ENCODE assay signal across 33 cellular contexts in the genomic region with DNA sequence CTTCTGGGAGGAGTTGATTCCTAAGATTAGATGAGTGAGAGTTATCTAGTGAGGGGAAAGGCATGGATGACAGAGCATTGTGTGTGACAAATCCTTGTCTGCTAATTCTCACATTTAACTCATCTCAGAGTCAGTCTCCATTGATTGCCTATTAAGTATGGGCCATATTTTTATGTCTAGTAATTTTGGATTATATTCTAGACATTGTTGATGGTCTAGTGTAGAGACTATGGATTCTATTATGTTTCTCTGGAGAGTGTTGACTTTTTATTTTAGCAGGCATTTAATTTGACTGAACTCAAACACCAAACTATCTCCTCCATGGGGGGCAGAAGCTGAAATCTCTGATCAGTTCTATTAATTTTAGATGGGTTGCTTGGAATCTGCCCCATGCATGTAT.
DNase-seq lines count a peak whose midpoint lies in the region; ATAC-seq and TF ChIP-seq lines count a peak whose summit lies in the region.
"Had no signal": no experiment of that assay in that cellular context is flagged by ENCODE, and none has a peak within 500 bp of the region (broad histone marks: within the 10 kb centered on the region; RNA-seq: fewer than 3 reads in every experiment).

No MANE protein-coding gene starts in this region.

- H3K9ac ChIP-seq in endodermal cell (ENCODE audit: extremely low read depth, low read length, poor library complexity, severe bottlenecking) (no peak overlapping the region), mucosa of rectum (ENCODE audit: low read depth in 1 of 2, low read length in 2 of 2) (no peak overlapping the region)
- H3K9ac ChIP-seq: BLaER1; BLaER1 treated with 17β-estradiol and CSF1 and Interleukin-3, amounts not matched to agents 10 nM and 100 nM had no signal

- no peak overlapping the region for H3K27ac Mint-ChIP-seq in endodermal cell
- H3K27ac Mint-ChIP-seq in chondrocyte (ENCODE audit: unreplicated experiment) = no peak overlapping the region
- H3K27ac Mint-ChIP-seq: B cell; CD14-positive monocyte; CD4-positive, alpha-beta memory T cell; CD4-positive, alpha-beta T cell; CD4-positive, CD25-positive, alpha-beta regulatory T cell; CD8-positive, alpha-beta memory T cell; CD8-positive, alpha-beta T cell had no signal

- H3K27ac ChIP-seq in HEK293 (ENCODE audit: extremely low read depth, low read depth, low read length) (no peak overlapping the region), endodermal cell (ENCODE audit: low read depth, low read length) (no peak overlapping the region), mucosa of rectum (ENCODE audit: low read depth in 2 of 2, low read length in 2 of 2) (peak overlapping the region; percentile 6)
- H3K27ac ChIP-seq: 22Rv1; A549; BLaER1; BLaER1 treated with 17β-estradiol and CSF1 and Interleukin-3, amounts not matched to agents 10 nM and 100 nM; C4-2B had no signal

- H3K4me1 Mint-ChIP-seq in endodermal cell (peaks cover 37% of the 10 kb centered on the region), chondrocyte (ENCODE audit: low read depth) (peaks cover 32% of the 10 kb centered on the region)
- H3K4me1 Mint-ChIP-seq: B cell; CD14-positive monocyte; CD4-positive, alpha-beta memory T cell; CD4-positive, CD25-positive, alpha-beta regulatory T cell; CD8-positive, alpha-beta memory T cell had no signal

- H3K4me3 ChIP-seq in HEK293 (ENCODE audit: low read depth, low read length) = no peak overlapping the region
- peak overlapping the region; percentile 60 for H3K4me3 ChIP-seq in endodermal cell (ENCODE audit: low read length)
- H3K4me3 ChIP-seq in mucosa of rectum (ENCODE audit: low read length in 2 of 2) = no peak overlapping the region
- H3K4me3 ChIP-seq: A549; BLaER1; BLaER1 treated with 17β-estradiol and CSF1 and Interleukin-3, amounts not matched to agents 10 nM and 100 nM had no signal

- CTCF ChIA-PET in HEK293 (lab: Yijun Ruan, JAX) = no interaction called here

- H3K36me3 Mint-ChIP-seq in endodermal cell (ENCODE audit: low read depth) (no peaks in the 10 kb centered on the region), chondrocyte (ENCODE audit: low read depth) (peaks cover 7% of the 10 kb centered on the region)
- H3K36me3 Mint-ChIP-seq: CD14-positive monocyte; CD4-positive, CD25-positive, alpha-beta regulatory T cell; CD8-positive, alpha-beta T cell had no signal

- no peak for ATAC-seq in GM18907 (IDR thresholded peaks at IDR 0.05; ENCODE audit: unreplicated experiment)
- ATAC-seq: A549; CD8-positive, alpha-beta T cell had no signal

- H3K27me3 ChIP-seq in endodermal cell (ENCODE audit: control insufficient read depth, insufficient read depth, low read length, poor library complexity, severe bottlenecking) (no peaks in the 10 kb centered on the region), mucosa of rectum (ENCODE audit: control insufficient read depth in 2 of 2, insufficient read depth in 2 of 2, low read length in 2 of 2) (no peaks in the 10 kb centered on the region)
- H3K27me3 ChIP-seq: BE2C; BLaER1; BLaER1 treated with 17β-estradiol and CSF1 and Interleukin-3, amounts not matched to agents 10 nM and 100 nM had no signal

- no peak overlapping the region for H3K4me3 Mint-ChIP-seq in endodermal cell
- no peak overlapping the region for H3K4me3 Mint-ChIP-seq in chondrocyte (ENCODE audit: unreplicated experiment)
- H3K4me3 Mint-ChIP-seq: B cell; CD14-positive monocyte; CD4-positive, alpha-beta memory T cell; CD4-positive, alpha-beta T cell; CD4-positive, CD25-positive, alpha-beta regulatory T cell; CD8-positive, alpha-beta memory T cell; CD8-positive, alpha-beta T cell had no signal

- DNase-seq in endodermal cell = no peak
- DNase-seq in chondrocyte (ENCODE audit: low spot score) = no peak
- no peak for DNase-seq in putamen (ENCODE audit: low spot score)
- DNase-seq: 8988T; ACHN; AML-193; BE2C; C1 segment of cervical spinal cord; Caco-2; Calu3; CD4-positive, alpha-beta memory T cell; CD4-positive, alpha-beta T cell; CD4-positive, CD25-positive, alpha-beta regulatory T cell; CD8-positive, alpha-beta memory T cell; CD8-positive, alpha-beta T cell; COR-L47; DMS 273 treated with DMSO at 0.1 percent for 48 hours; DMS153; DMS53; DMS79; DMS79 treated with DMSO at 0.1 percent for 48 hours; DND-41; EL had no signal

- H3K27me3 Mint-ChIP-seq in endodermal cell (ENCODE audit: insufficient read depth) (no peaks in the 10 kb centered on the region), chondrocyte (ENCODE audit: low read depth) (no peaks in the 10 kb centered on the region)

- peaks cover 17% of the 10 kb centered on the region for H3K9me3 Mint-ChIP-seq in endodermal cell
- peaks cover 12% of the 10 kb centered on the region for H3K9me3 Mint-ChIP-seq in chondrocyte (ENCODE audit: low read depth)

- no peaks in the 10 kb centered on the region for H3K9me3 ChIP-seq in HEK293 (ENCODE audit: control insufficient read depth, insufficient read depth, low read depth, low read length)
- peaks cover 19% of the 10 kb centered on the region for H3K9me3 ChIP-seq in endodermal cell (ENCODE audit: control insufficient read depth, low read length)
- no peaks in the 10 kb centered on the region for H3K9me3 ChIP-seq in mucosa of rectum (ENCODE audit: control insufficient read depth in 2 of 2, low read length in 2 of 2)
- H3K9me3 ChIP-seq: BE2C, Caco-2 had no signal

- no peaks in the 10 kb centered on the region for H3K36me3 ChIP-seq in HEK293 (ENCODE audit: control insufficient read depth in 2 of 2, insufficient read depth in 1 of 2, low read length in 2 of 2)
- no peaks in the 10 kb centered on the region for H3K36me3 ChIP-seq in endodermal cell (ENCODE audit: control insufficient read depth, insufficient read depth, low read length)
- H3K36me3 ChIP-seq in mucosa of rectum (ENCODE audit: control insufficient read depth in 2 of 2, insufficient read depth in 2 of 2, low read length in 2 of 2) = no peaks in the 10 kb centered on the region
- H3K36me3 ChIP-seq: BE2C; BLaER1; BLaER1 treated with 17β-estradiol and CSF1 and Interleukin-3, amounts not matched to agents 10 nM and 100 nM had no signal

- POLR2A ChIA-PET in HEK293 (lab: Yijun Ruan, JAX) = no interaction called here

- no peaks in the 10 kb centered on the region for H3K4me1 ChIP-seq in HEK293 (ENCODE audit: control insufficient read depth, insufficient read depth, low read length)
- H3K4me1 ChIP-seq in endodermal cell (ENCODE audit: control insufficient read depth, insufficient read depth, low read length) = peaks cover 19% of the 10 kb centered on the region
- H3K4me1 ChIP-seq in mucosa of rectum (ENCODE audit: control insufficient read depth in 2 of 2, insufficient read depth in 2 of 2, low read length in 2 of 2) = peaks cover 17 to 29% of the 10 kb centered on the region in 2 donors
- H3K4me1 ChIP-seq: A549, BE2C, BLaER1 had no signal

- TF ChIP-seq CTCF in HEK293 (tag by site-specific recombination; IDR thresholded peaks at IDR 0.05) (no peak), endodermal cell (conservative IDR thresholded peaks at IDR 0.05) (no peak), chondrocyte (IDR thresholded peaks at IDR 0.05) (no peak)

TF ChIP-seq in HEK293, 187 proteins besides CTCF, POLR2A, EP300 and RAD21:
- TF ChIP-seq ZNF223 (tag by site-specific recombination; IDR thresholded peaks at IDR 0.05) = no peak
- TF ChIP-seq SETDB1 (IDR thresholded peaks at IDR 0.05; ENCODE audit: insufficient read length, low read length) = peak; percentile 86
- TF ChIP-seq, protein P1, sequence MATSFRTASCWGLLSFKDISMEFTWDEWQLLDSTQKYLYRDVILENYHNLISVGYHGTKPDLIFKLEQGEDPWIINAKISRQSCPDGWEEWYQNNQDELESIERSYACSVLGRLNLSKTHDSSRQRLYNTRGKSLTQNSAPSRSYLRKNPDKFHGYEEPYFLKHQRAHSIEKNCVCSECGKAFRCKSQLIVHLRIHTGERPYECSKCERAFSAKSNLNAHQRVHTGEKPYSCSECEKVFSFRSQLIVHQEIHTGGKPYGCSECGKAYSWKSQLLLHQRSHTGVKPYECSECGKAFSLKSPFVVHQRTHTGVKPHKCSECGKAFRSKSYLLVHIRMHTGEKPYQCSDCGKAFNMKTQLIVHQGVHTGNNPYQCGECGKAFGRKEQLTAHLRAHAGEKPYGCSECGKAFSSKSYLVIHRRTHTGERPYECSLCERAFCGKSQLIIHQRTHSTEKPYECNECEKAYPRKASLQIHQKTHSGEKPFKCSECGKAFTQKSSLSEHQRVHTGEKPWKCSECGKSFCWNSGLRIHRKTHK (tag by site-specific recombination; IDR thresholded peaks at IDR 0.05) = peak; percentile 98

Comparison
In these comparisons a context has a peak if more than half of its experiments do, and no peak if none do; other contexts are left out.
1. H3K27ac ChIP-seq: peak in mucosa of rectum (2 of 2); none in HEK293 (single experiment) and endodermal cell (single experiment).